In genomic region chr13:39376088-39376487, GRCh38 we compare ENCODE assay signal across 19 cellular contexts.
A peak's percentile ranks its signal among the peaks of the same experiment; 100 is the strongest.
DNase-seq lines count a peak whose midpoint lies in the region; ATAC-seq and TF ChIP-seq lines count a peak whose summit lies in the region.
"Had no signal": no experiment of that assay in that cellular context is flagged by ENCODE, and none has a peak within 500 bp of the region (broad histone marks: within the 10 kb centered on the region; RNA-seq: fewer than 3 reads in every experiment).

No MANE protein-coding gene starts in this region.

- intact Hi-C loops in A673 (cut with micrococcal nuclease; ENCODE audit: unreplicated experiment) (no loop called here), stomach (cut with DNase I; ENCODE audit: low total_unique reads) (no loop called here)

- H3K9me3 ChIP-seq in A673 (ENCODE audit: low read depth, low read length, poor library complexity, severe bottlenecking) (no peaks in the 10 kb centered on the region), thoracic aorta (no peaks in the 10 kb centered on the region), stomach (no peaks in the 10 kb centered on the region)
- H3K9me3 ChIP-seq: BLaER1 treated with 17β-estradiol and CSF1 and Interleukin-3, amounts not matched to agents 10 nM and 100 nM had no signal

- H3K27me3 ChIP-seq in A673 (replicated peaks; ENCODE audit: insufficient read depth, low read depth, low read length, poor library complexity) (no peaks in the 10 kb centered on the region), thoracic aorta (replicated peaks; ENCODE audit: insufficient read depth) (no peaks in the 10 kb centered on the region), stomach (no peaks in the 10 kb centered on the region)
- H3K27me3 ChIP-seq: BLaER1 treated with 17β-estradiol and CSF1 and Interleukin-3, amounts not matched to agents 10 nM and 100 nM had no signal

- POLR2A ChIA-PET in A673 (lab: Charles Lee; ENCODE audit: low non-redundant PET), result no interaction called here

- TF ChIP-seq CTCF in A673 (conservative IDR thresholded peaks at IDR 0.05; ENCODE audit: low read depth, low read length) (no peak), thoracic aorta (IDR thresholded peaks at IDR 0.05) (no peak), stomach (IDR thresholded peaks at IDR 0.05) (no peak)

- H3K4me1 ChIP-seq in A673 (ENCODE audit: insufficient read depth, low read length, poor library complexity, severe bottlenecking) (peaks cover 83% of the 10 kb centered on the region), thoracic aorta (ENCODE audit: control insufficient read depth in 1 of 2, low read depth in 2 of 2) (peaks cover 44 to 96% of the 10 kb centered on the region in 2 donors), stomach (peaks cover 0 to 3% (median 0%) of the 10 kb centered on the region in 4 donors)
- H3K4me1 ChIP-seq: BLaER1 treated with 17β-estradiol and CSF1 and Interleukin-3, amounts not matched to agents 10 nM and 100 nM had no signal

- ATAC-seq in thoracic aorta (ENCODE audit: insufficient number of reproducible peaks, low FRiP score, low read depth) (no peak), GM19455 (IDR thresholded peaks at IDR 0.05; ENCODE audit: unreplicated experiment) (no peak)
- ATAC-seq: CD8-positive, alpha-beta T cell; GM23338; HCT116 had no signal

- TF ChIP-seq POLR2A in stomach (IDR thresholded peaks at IDR 0.05), result no peak

- H3K36me3 ChIP-seq in A673 (ENCODE audit: insufficient read depth, low read length, poor library complexity, severe bottlenecking) (peaks cover 4% of the 10 kb centered on the region), thoracic aorta (no peaks in the 10 kb centered on the region), stomach (no peaks in the 10 kb centered on the region)
- H3K36me3 ChIP-seq: BLaER1 treated with 17β-estradiol and CSF1 and Interleukin-3, amounts not matched to agents 10 nM and 100 nM had no signal

- no peak for TF ChIP-seq EP300 in stomach (IDR thresholded peaks at IDR 0.05)

- CTCF ChIA-PET in A673 (lab: Charles Lee), result no interaction called here

- H3K27ac ChIP-seq in A673 (ENCODE audit: low read depth, low read length, poor library complexity, severe bottlenecking) (peak overlapping the region; percentile 48), thoracic aorta (peak overlapping the region; percentile 56 to 62), stomach (no peak overlapping the region)
- H3K27ac ChIP-seq: BLaER1 treated with 17β-estradiol and CSF1 and Interleukin-3, amounts not matched to agents 10 nM and 100 nM had no signal

- H3K4me3 ChIP-seq in A673 (ENCODE audit: low read depth, low read length, poor library complexity, severe bottlenecking), result no peak overlapping the region
- peak overlapping the region; percentile 25 for H3K4me3 ChIP-seq in thoracic aorta
- H3K4me3 ChIP-seq in stomach, result no peak overlapping the region
- H3K4me3 ChIP-seq: BLaER1 treated with 17β-estradiol and CSF1 and Interleukin-3, amounts not matched to agents 10 nM and 100 nM; GM23338 had no signal

- no TSS peak for BruUV-seq in A673 (replicated peaks; lab: Mats Ljungman, UMichigan)

- DNase-seq in A673 (ENCODE audit: low spot score) (no peak), NCI-H526 treated with DMSO at 0.1 percent for 48 hours (lab: John Stamatoyannopoulos, UW) (peak; percentile 76), cerebellar cortex (ENCODE audit: low spot score) (peak; percentile 64), thoracic aorta (ENCODE audit: low spot score) (no peak), NCI-H2196 treated with DMSO at 0.1 percent for 48 hours (lab: John Stamatoyannopoulos, UW; ENCODE audit: unreplicated experiment) (no peak), stomach (no peak)
- DNase-seq: 8988T; Calu3; CD8-positive, alpha-beta T cell; DMS53; DND-41; EL; H7; HFFc6; IMR-90 had no signal

Comparison
In these comparisons a context has a peak if more than half of its experiments do, and no peak if none do; other contexts are left out.
1. DNase-seq: peak in NCI-H526 treated with DMSO at 0.1 percent for 48 hours (single experiment) and cerebellar cortex (single experiment); none in A673 (single experiment), thoracic aorta (single experiment), NCI-H2196 treated with DMSO at 0.1 percent for 48 hours (single experiment) and stomach (single experiment).
2. H3K27ac ChIP-seq: peak in A673 (single experiment) and thoracic aorta (2 of 2); none in stomach (0 of 5).